Comparison of ENCODE assay signal across 24 cellular contexts in genomic region chr13:112615391-112615790, GRCh38.
"Had no signal": no experiment of that assay in that cellular context is flagged by ENCODE, and none has a peak within 500 bp of the region (broad histone marks: within the 10 kb centered on the region; RNA-seq: fewer than 3 reads in every experiment).

No MANE protein-coding gene starts in this region.

- DNase-seq: activated CD4-positive, alpha-beta T cell treated with anti-CD3 and anti-CD28 coated beads for 48 hours; activated CD4-positive, alpha-beta T cell treated with anti-CD3 and anti-CD28 coated beads, Interleukin-2, amount 50 U/mL, for 4 hours; activated CD4-positive, CD25-positive, alpha-beta regulatory T cell treated with anti-CD3 and anti-CD28 coated beads, Interleukin-2, amount 50 U/mL, for 72 hours; activated CD8-positive, alpha-beta memory T cell treated with anti-CD3 and anti-CD28 coated beads, Interleukin-2, amount 50 U/mL, for 48 hours; activated CD8-positive, alpha-beta T cell treated with anti-CD3 and anti-CD28 coated beads, Interleukin-2, amount 10 ng/mL, durations not matched to agents 7 days and 5 days; activated naive CD4-positive, alpha-beta T cell treated with anti-CD3 and anti-CD28 coated beads, Interleukin-2, amount 50 U/mL, for 16 hours; activated naive CD8-positive, alpha-beta T cell treated with anti-CD3 and anti-CD28 coated beads, Interleukin-2, amount 10 ng/mL, durations not matched to agents 7 days and 5 days; activated T-cell treated with anti-CD3 and anti-CD28 coated beads, Interleukin-2, amount 50 U/mL, for 1 hour; anterior cingulate cortex; central memory CD4-positive, alpha-beta T cell; Karpas-422; MM.1S; NCI-H1105; NCI-H1436; NCI-H1694 treated with DMSO at 0.1 percent for 48 hours; NCI-H2029 treated with DMSO at 0.1 percent for 48 hours; NCI-H510A treated with DMSO at 0.1 percent for 48 hours; Peyer's patch; SHP77; SW 1271 had no signal

- H3K36me3 ChIP-seq: adrenal gland, Peyer's patch, SJSA1 had no signal

- ATAC-seq: activated CD8-positive, alpha-beta T cell treated with anti-CD3 and anti-CD28 coated beads, Interleukin-2, amount 10 ng/mL, durations not matched to agents 7 days and 5 days; SK-N-SH treated with all-trans-retinoic acid at 6 μM for 48 hours; WTC11 had no signal

- H3K4me3 ChIP-seq: adrenal gland, Peyer's patch, SJSA1 had no signal

- H3K9me3 ChIP-seq: adrenal gland, Peyer's patch, SJSA1 had no signal

- H3K27ac ChIP-seq: adrenal gland, Peyer's patch, SJSA1 had no signal

- H3K4me1 ChIP-seq: adrenal gland, Peyer's patch, SJSA1 had no signal

- H3K27me3 ChIP-seq: Peyer's patch had no signal
